In the genomic region with DNA sequence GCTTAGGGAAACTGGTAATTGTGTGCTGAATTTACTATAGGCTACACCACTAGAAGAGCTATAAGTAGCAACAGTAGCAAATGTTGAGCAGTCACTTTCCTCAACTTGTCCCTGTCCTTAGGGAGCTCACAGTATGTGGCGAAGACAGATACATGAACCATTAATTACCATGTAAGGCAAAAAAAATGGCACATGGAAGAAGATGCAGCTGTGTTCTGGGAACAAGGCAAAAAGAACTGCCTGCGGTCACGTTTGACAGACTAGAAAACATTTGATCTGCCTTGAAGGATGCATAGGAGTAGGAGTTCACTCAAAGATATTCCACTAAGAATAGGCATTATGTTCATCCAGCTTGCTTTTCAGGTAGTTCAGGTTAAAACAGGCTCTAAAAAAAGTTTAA, we compare ENCODE assay signal across 1 cellular context.
TF ChIP-seq lines count a peak whose summit lies in the region.

No MANE protein-coding gene starts in this region.

TF ChIP-seq in IMR-90, 13 proteins besides CTCF, POLR2A, EP300 and RAD21:
- TF ChIP-seq CEBPB (IDR thresholded peaks at IDR 0.05; ENCODE audit: low read depth, low read length), result no peak
- no peak for TF ChIP-seq SMC3 (IDR thresholded peaks at IDR 0.05; ENCODE audit: low read depth, low read length)
- no peak for TF ChIP-seq FOS (IDR thresholded peaks at IDR 0.05; ENCODE audit: low read depth, low read length)
- TF ChIP-seq, protein P1, sequence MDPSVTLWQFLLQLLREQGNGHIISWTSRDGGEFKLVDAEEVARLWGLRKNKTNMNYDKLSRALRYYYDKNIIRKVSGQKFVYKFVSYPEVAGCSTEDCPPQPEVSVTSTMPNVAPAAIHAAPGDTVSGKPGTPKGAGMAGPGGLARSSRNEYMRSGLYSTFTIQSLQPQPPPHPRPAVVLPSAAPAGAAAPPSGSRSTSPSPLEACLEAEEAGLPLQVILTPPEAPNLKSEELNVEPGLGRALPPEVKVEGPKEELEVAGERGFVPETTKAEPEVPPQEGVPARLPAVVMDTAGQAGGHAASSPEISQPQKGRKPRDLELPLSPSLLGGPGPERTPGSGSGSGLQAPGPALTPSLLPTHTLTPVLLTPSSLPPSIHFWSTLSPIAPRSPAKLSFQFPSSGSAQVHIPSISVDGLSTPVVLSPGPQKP (IDR thresholded peaks at IDR 0.05; ENCODE audit: borderline replicate concordance, low read depth, low read length), result no peak
- TF ChIP-seq MAZ (IDR thresholded peaks at IDR 0.05; ENCODE audit: borderline replicate concordance, low read depth, low read length), result no peak
TF ChIP-seq in IMR-90: peak in this region for 0.
